Comparison of ENCODE assay signal across 8 cellular contexts in the genomic region with DNA sequence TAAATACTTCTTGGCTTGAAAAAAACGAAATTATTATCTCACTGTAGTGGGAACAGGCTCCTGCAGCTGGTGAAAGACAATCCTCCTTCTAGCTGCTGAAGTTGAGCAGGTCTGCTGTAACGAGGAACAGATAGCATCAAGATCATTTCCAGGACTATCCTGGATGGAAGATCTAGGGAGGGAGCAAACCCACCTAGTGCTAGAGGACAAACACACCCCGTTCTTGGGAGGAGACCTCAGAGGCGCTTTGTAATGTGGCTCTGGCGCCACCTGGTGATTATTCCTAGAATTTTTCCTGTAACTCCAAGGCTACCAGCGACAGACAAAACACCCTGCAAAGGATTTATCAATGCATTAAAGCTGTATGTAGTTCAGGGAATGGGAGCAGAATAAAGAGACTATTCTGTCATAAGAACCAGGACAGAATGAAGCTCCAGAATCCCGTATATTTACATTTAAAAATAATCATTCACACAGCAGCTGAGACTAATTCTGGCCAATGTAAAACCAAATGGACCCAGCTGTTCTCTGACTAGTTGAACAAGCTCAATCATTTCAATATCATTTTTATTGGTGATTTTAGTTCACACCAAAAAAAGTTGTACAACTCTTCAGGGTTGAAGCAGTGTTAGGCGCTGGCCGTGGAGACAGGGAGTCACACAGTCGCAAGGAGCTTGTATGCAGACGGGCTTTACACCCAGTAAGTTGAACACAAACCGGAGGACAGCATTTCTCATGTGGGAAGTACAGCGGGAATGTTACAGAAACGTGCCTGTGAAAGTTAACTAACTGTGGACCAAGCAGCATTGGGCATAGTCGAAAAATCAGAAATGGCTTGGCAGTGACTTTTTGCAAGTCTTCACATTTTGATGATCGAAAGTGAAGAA.
A peak's percentile ranks its signal among the peaks of the same experiment; 100 is the strongest.
DNase-seq lines count a peak whose midpoint lies in the region; ATAC-seq and TF ChIP-seq lines count a peak whose summit lies in the region.

No MANE protein-coding gene starts in this region.

- ATAC-seq in GM19372 (IDR thresholded peaks at IDR 0.05; ENCODE audit: low read depth, unreplicated experiment), result peak; percentile 83
- ATAC-seq in activated CD8-positive, alpha-beta memory T cell treated with anti-CD3 and anti-CD28 coated beads, Interleukin-2, amount 10 ng/mL, durations not matched to agents 7 days and 5 days, result peak; percentile 84

- H3K27ac Mint-ChIP-seq in CD14-positive monocyte, result no peak overlapping the region
- H3K27ac Mint-ChIP-seq in activated CD8-positive, alpha-beta memory T cell treated with anti-CD3 and anti-CD28 coated beads, Interleukin-2, amount 10 ng/mL, durations not matched to agents 7 days and 5 days, result no peak overlapping the region

- DNase-seq in CD14-positive monocyte (ENCODE audit: low spot score), result no peak
- peak; percentile 20 to 47 for DNase-seq in HL-60 (ENCODE audit: low read depth in 1 of 2, low spot score in 1 of 2)
- DNase-seq in NOMO-1 treated with DMSO at 0.1 percent for 48 hours (lab: John Stamatoyannopoulos, UW; ENCODE audit: unreplicated experiment), result peak; percentile 56
- DNase-seq in activated CD8-positive, alpha-beta memory T cell treated with anti-CD3 and anti-CD28 coated beads, Interleukin-2, amount 10 ng/mL, durations not matched to agents 7 days and 5 days, result peak; percentile 70
- peak; percentile 70 for DNase-seq in epithelial cell of esophagus (ENCODE audit: low read depth)
- peak; percentile 77 for DNase-seq in myocyte (ENCODE audit: low read depth)
- peak; percentile 28 for DNase-seq in stimulated activated CD8-positive, alpha-beta memory T cell treated with anti-CD3 and anti-CD28 coated beads, Interleukin-7, amount 100 ng/mL, for 24 hours (ENCODE audit: low read depth)

- H3K27me3 Mint-ChIP-seq in CD14-positive monocyte (ENCODE audit: low read depth in 3 of 3), result peaks cover 2 to 18% (median 9%) of the 10 kb centered on the region in 3 donors
- peaks cover 26% of the 10 kb centered on the region for H3K27me3 Mint-ChIP-seq in activated CD8-positive, alpha-beta memory T cell treated with anti-CD3 and anti-CD28 coated beads, Interleukin-2, amount 10 ng/mL, durations not matched to agents 7 days and 5 days

- H3K4me3 Mint-ChIP-seq in CD14-positive monocyte, result peak overlapping the region in 1 of 2 donors; percentile 10
- no peak overlapping the region for H3K4me3 Mint-ChIP-seq in activated CD8-positive, alpha-beta memory T cell treated with anti-CD3 and anti-CD28 coated beads, Interleukin-2, amount 10 ng/mL, durations not matched to agents 7 days and 5 days

- intact Hi-C loops in CD14-positive monocyte (cut with micrococcal nuclease), result loop anchor here (5.0 to 10.0 kb wide), 3 partner anchors 1212 to 1530 kb away; no protein-coding TSS in a partner anchor

- TF ChIP-seq CTCF in CD14-positive monocyte (IDR thresholded peaks at IDR 0.05), result peak; percentile 96
- TF ChIP-seq CTCF in HL-60 (IDR thresholded peaks at IDR 0.05; ENCODE audit: insufficient read depth, low read length), result peak; percentile 78
- peak; percentile 84 for TF ChIP-seq CTCF in epithelial cell of esophagus (IDR thresholded peaks at IDR 0.05; ENCODE audit: insufficient read depth, low read depth, low read length, missing control alignments)

- CTCF ChIA-PET in activated CD8-positive, alpha-beta memory T cell treated with anti-CD3 and anti-CD28 coated beads, Interleukin-2, amount 10 ng/mL, durations not matched to agents 7 days and 5 days (lab: Charles Lee), result interaction anchor here (0.6 to 3.2 kb wide), 35 partner anchors 11 to 1314 kb away, joined by 3 to 22 read pairs (median 4); a partner anchor contains a TSS

- H3K4me3 ChIP-seq in HL-60 (replicated peaks; ENCODE audit: insufficient read depth, low read length) (no peak overlapping the region), epithelial cell of esophagus (ENCODE audit: low read length) (no peak overlapping the region)

- no peak overlapping the region for H3K27ac ChIP-seq in HL-60 (replicated peaks)

- no peaks in the 10 kb centered on the region for H3K36me3 Mint-ChIP-seq in CD14-positive monocyte
- no peaks in the 10 kb centered on the region for H3K36me3 Mint-ChIP-seq in activated CD8-positive, alpha-beta memory T cell treated with anti-CD3 and anti-CD28 coated beads, Interleukin-2, amount 10 ng/mL, durations not matched to agents 7 days and 5 days

- no peaks in the 10 kb centered on the region for H3K27me3 ChIP-seq in HL-60 (ENCODE audit: insufficient read depth, poor library complexity, severe bottlenecking)

- peaks cover 4% of the 10 kb centered on the region for H3K4me1 Mint-ChIP-seq in CD14-positive monocyte
- peaks cover 2% of the 10 kb centered on the region for H3K4me1 Mint-ChIP-seq in activated CD8-positive, alpha-beta memory T cell treated with anti-CD3 and anti-CD28 coated beads, Interleukin-2, amount 10 ng/mL, durations not matched to agents 7 days and 5 days

- no peaks in the 10 kb centered on the region for H3K9me3 Mint-ChIP-seq in CD14-positive monocyte
- no peaks in the 10 kb centered on the region for H3K9me3 Mint-ChIP-seq in activated CD8-positive, alpha-beta memory T cell treated with anti-CD3 and anti-CD28 coated beads, Interleukin-2, amount 10 ng/mL, durations not matched to agents 7 days and 5 days (ENCODE audit: low read depth)
